34 cellular contexts compared by ENCODE assay signal in the genomic region with DNA sequence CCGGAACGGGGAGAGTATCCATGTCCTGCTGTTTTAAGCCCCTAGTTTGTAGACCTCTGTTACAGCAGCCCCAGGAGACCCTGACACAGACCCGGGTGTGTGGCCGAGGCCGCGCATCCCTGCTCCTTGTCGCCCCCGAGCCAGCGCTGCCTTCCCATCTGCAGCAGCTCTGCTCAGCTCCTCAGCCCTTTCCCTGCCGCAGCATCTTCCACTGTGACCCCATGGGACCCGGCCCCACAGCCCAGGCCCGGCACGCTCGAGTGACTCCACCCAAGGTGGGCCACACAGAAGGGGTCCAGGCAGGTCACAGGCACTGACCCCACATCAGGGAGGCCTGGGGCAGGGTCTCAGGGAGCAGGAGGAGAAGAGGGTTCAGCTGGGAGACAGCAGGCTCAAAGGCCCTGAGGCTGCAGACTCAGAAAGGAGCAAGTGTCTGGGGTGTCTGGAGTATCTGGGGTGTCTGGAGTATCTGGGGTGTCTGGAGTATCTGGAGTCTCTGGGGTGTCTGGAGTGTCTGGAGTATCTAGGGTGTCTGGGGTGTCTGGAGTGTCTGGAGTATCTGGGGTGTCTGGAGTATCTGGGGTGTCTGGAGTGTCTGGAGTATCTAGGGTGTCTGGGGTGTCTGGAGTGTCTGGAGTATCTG. TPM values are rescaled to one million over a fixed set of nuclear protein-coding genes. Genes with fewer than 3 reads are reported as not detected.
"Had no signal": no experiment of that assay in that cellular context is flagged by ENCODE, and none has a peak within 500 bp of the region (broad histone marks: within the 10 kb centered on the region; RNA-seq: fewer than 3 reads in every experiment).

No MANE protein-coding gene starts in this region.

- ATAC-seq: activated CD4-positive, alpha-beta T cell treated with anti-CD3 and anti-CD28 coated beads for 36 hours; activated naive CD4-positive, alpha-beta T cell treated with anti-CD3 and anti-CD28 coated beads, Interleukin-2, amount 50 U/mL, for 72 hours; activated T-cell treated with anti-CD3 and anti-CD28 coated beads, Interleukin-2, amount 50 U/mL, for 4 hours; body of pancreas; PC-3 had no signal

- H3K4me3 Mint-ChIP-seq: activated CD4-positive, alpha-beta memory T cell treated with anti-CD3 and anti-CD28 coated beads for 36 hours; activated CD4-positive, alpha-beta T cell treated with anti-CD3 and anti-CD28 coated beads for 36 hours; activated naive CD4-positive, alpha-beta T cell treated with anti-CD3 and anti-CD28 coated beads for 36 hours; activated T-cell treated with anti-CD3 and anti-CD28 coated beads, Interleukin-2, amount 50 U/mL, for 4 hours; activated T-helper 1 cell treated with anti-CD3 and anti-CD28 coated beads, Interleukin-12 subunit alpha, Interleukin-12 subunit beta, Interleukin-2, Interleukin-4 antibody, amounts not matched to agents 30 ng/mL and 10 ng/mL and 1 ng/mL, durations not matched to agents 14 hours and 24 hours and 36 hours had no signal

- H3K9me3 ChIP-seq: adrenal gland, body of pancreas, breast epithelium, Peyer's patch had no signal

- H3K4me1 ChIP-seq: adrenal gland, breast epithelium, Peyer's patch had no signal

- H3K4me3 ChIP-seq: adrenal gland, body of pancreas, breast epithelium, Peyer's patch had no signal

- H3K36me3 Mint-ChIP-seq: activated CD4-positive, alpha-beta memory T cell treated with anti-CD3 and anti-CD28 coated beads for 36 hours; activated naive CD4-positive, alpha-beta T cell treated with anti-CD3 and anti-CD28 coated beads, Interleukin-2, amount 50 U/mL, for 72 hours had no signal

- H3K36me3 ChIP-seq: adrenal gland, breast epithelium, Peyer's patch had no signal

- H3K9ac ChIP-seq: KMS-11 had no signal

- DNase-seq: activated CD4-positive, alpha-beta memory T cell treated with anti-CD3 and anti-CD28 coated beads for 36 hours; activated CD4-positive, alpha-beta T cell treated with anti-CD3 and anti-CD28 coated beads for 36 hours; activated CD4-positive, alpha-beta T cell treated with anti-CD3 and anti-CD28 coated beads, Interleukin-2, amount 50 U/mL, for 1 hour; activated CD8-positive, alpha-beta memory T cell treated with anti-CD3 and anti-CD28 coated beads, Interleukin-2, amount 50 U/mL, for 4 hours; activated gamma-delta T cell treated with Interleukin-2 at 50 U/mL for 16 hours; activated naive CD4-positive, alpha-beta T cell treated with anti-CD3 and anti-CD28 coated beads for 36 hours; activated T-cell treated with anti-CD3 and anti-CD28 coated beads for 4 hours; activated T-cell treated with anti-CD3 and anti-CD28 coated beads, Interleukin-2, amount 50 U/mL, for 4 hours; adrenal gland; body of pancreas; central memory CD4-positive, alpha-beta T cell; MM.1S; MV-4-11; NCI-H1092; NCI-H1436 treated with DMSO at 0.1 percent for 48 hours; NCI-H1694 treated with DMSO at 0.1 percent for 48 hours; NCI-H2029; NCI-H345; NCI-H524 treated with DMSO at 0.1 percent for 48 hours; PC-3; Peyer's patch; RPMI8226; SW 1271; T-helper 1 cell; T-helper 2 cell; T-helper 9 cell had no signal

- H3K9me3 Mint-ChIP-seq: activated CD4-positive, alpha-beta memory T cell treated with anti-CD3 and anti-CD28 coated beads for 36 hours; activated naive CD4-positive, alpha-beta T cell treated with anti-CD3 and anti-CD28 coated beads for 36 hours; activated naive CD4-positive, alpha-beta T cell treated with anti-CD3 and anti-CD28 coated beads, Interleukin-2, amount 50 U/mL, for 72 hours; activated T-cell treated with anti-CD3 and anti-CD28 coated beads, Interleukin-2, amount 50 U/mL, for 4 hours; activated T-helper 1 cell treated with anti-CD3 and anti-CD28 coated beads, Interleukin-12 subunit alpha, Interleukin-12 subunit beta, Interleukin-2, Interleukin-4 antibody, amounts not matched to agents 30 ng/mL and 10 ng/mL and 1 ng/mL, durations not matched to agents 14 hours and 24 hours and 36 hours had no signal

- H3K27me3 ChIP-seq: body of pancreas had no signal

- H3K27ac Mint-ChIP-seq: activated CD4-positive, alpha-beta memory T cell treated with anti-CD3 and anti-CD28 coated beads for 36 hours; activated CD4-positive, alpha-beta T cell treated with anti-CD3 and anti-CD28 coated beads for 36 hours; activated naive CD4-positive, alpha-beta T cell treated with anti-CD3 and anti-CD28 coated beads for 36 hours; activated naive CD4-positive, alpha-beta T cell treated with anti-CD3 and anti-CD28 coated beads, Interleukin-2, amount 50 U/mL, for 72 hours; activated T-helper 1 cell treated with anti-CD3 and anti-CD28 coated beads, Interleukin-12 subunit alpha, Interleukin-12 subunit beta, Interleukin-2, Interleukin-4 antibody, amounts not matched to agents 30 ng/mL and 10 ng/mL and 1 ng/mL, durations not matched to agents 14 hours and 24 hours and 36 hours had no signal

- H3K4me1 Mint-ChIP-seq: activated CD4-positive, alpha-beta T cell treated with anti-CD3 and anti-CD28 coated beads for 36 hours had no signal

- H3K27ac ChIP-seq: adrenal gland, body of pancreas, breast epithelium, KMS-11, Peyer's patch, VCaP had no signal

RNA-seq across cellular contexts. Expression of a gene that starts 31.2 kb away (rescaled TPM):
- total RNA-seq: activated CD4-positive, alpha-beta memory T cell treated with anti-CD3 and anti-CD28 coated beads for 36 hours; activated CD4-positive, alpha-beta T cell treated with anti-CD3 and anti-CD28 coated beads for 36 hours; activated naive CD4-positive, alpha-beta T cell treated with anti-CD3 and anti-CD28 coated beads for 36 hours; activated T-helper 1 cell treated with anti-CD3 and anti-CD28 coated beads, Interleukin-12 subunit alpha, Interleukin-12 subunit beta, Interleukin-2, Interleukin-4 antibody, amounts not matched to agents 30 ng/mL and 10 ng/mL and 1 ng/mL, durations not matched to agents 14 hours and 24 hours and 36 hours; adrenal gland; astrocyte; body of pancreas; breast epithelium; cerebellum; LHCN-M2; PC-3; Peyer's patch had no signal
- polyA plus RNA-seq: adrenal gland had no signal
